5 cellular contexts compared by ENCODE assay signal in genomic region chr15:26598704-26599103, GRCh38.
"Had no signal": no experiment of that assay in that cellular context is flagged by ENCODE, and none has a peak within 500 bp of the region (broad histone marks: within the 10 kb centered on the region; RNA-seq: fewer than 3 reads in every experiment).

No MANE protein-coding gene starts in this region.

- H2AFZ ChIP-seq: GM23338 had no signal

- ATAC-seq: GM23338, K562 had no signal

- H3K4me3 ChIP-seq: GM23338, K562 had no signal

- H3K4me2 ChIP-seq: GM23338 had no signal

- H3K27ac Mint-ChIP-seq: GM23338 had no signal

- DNase-seq: H9, HCEC 1CT, IMR-90 had no signal

- H3K4me3 Mint-ChIP-seq: GM23338, H9 had no signal
